In the genomic region with DNA sequence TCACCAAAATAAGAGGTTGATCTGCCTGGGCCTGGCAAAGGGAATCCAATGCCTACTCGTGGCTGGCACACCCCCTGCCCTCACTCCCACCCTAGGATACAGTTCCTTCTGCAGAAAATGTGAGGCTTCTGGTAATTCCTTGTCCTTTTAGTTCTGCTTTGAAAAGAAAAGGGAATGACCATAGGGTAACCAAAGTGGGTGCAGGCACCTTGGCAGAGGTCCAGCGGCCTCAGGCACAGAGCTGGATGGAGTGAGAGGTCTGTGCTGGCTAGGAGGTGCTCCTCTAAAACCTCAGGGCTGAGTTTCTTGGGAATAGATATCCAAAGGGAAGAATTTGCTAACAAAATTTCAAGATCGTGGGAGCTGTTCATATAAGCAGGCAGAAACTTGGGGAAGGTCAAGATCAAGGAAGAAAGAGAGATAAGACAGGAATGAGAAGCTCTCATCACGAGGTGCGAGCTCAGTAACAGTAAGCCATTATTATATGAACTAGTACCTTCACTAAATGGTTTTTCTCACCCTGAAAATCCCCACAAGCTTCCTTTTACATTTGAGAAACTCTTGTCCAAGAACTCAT, we compare ENCODE assay signal across 15 cellular contexts.
DNase-seq lines count a peak whose midpoint lies in the region; ATAC-seq and TF ChIP-seq lines count a peak whose summit lies in the region.
"Had no signal": no experiment of that assay in that cellular context is flagged by ENCODE, and none has a peak within 500 bp of the region (broad histone marks: within the 10 kb centered on the region; RNA-seq: fewer than 3 reads in every experiment).

No MANE protein-coding gene starts in this region.

- H3K27ac ChIP-seq in left ventricle myocardium inferior (replicated peaks) (no peak overlapping the region), thyroid gland (no peak overlapping the region)

- TF ChIP-seq POLR2A in thyroid gland (IDR thresholded peaks at IDR 0.05) = no peak

- no peak overlapping the region for H3K4me3 ChIP-seq in left ventricle myocardium inferior
- no peak overlapping the region for H3K4me3 ChIP-seq in fibroblast of pulmonary artery (replicated peaks; ENCODE audit: low read depth, low read length)
- no peak overlapping the region for H3K4me3 ChIP-seq in thyroid gland (replicated peaks in 1 of 3)
- H3K4me3 ChIP-seq: GM23338 had no signal

- intact Hi-C loops in left ventricle myocardium superior (cut with micrococcal nuclease) = no loop called here
- intact Hi-C loops in left ventricle myocardium inferior (cut with micrococcal nuclease) = no loop called here
- intact Hi-C loops in thyroid gland (cut with DNase I) = no loop called here

- WGBS in thyroid gland, 2 donors = 68 to 72% methylated on average over 5 of the region's 5 CpGs

- TF ChIP-seq CTCF in left ventricle myocardium inferior (IDR thresholded peaks at IDR 0.05; ENCODE audit: borderline replicate concordance) = no peak
- TF ChIP-seq CTCF in fibroblast of pulmonary artery (IDR thresholded peaks at IDR 0.05; ENCODE audit: low read length, missing control alignments) = no peak
- TF ChIP-seq CTCF in thyroid gland (IDR thresholded peaks at IDR 0.05) = no peak

- H3K27me3 ChIP-seq in left ventricle myocardium inferior (ENCODE audit: low read depth) (no peaks in the 10 kb centered on the region), thyroid gland (no peaks in the 10 kb centered on the region)

- ATAC-seq in left ventricle myocardium superior = no peak
- ATAC-seq: GM23338 had no signal

- H3K4me1 ChIP-seq in left ventricle myocardium inferior = no peaks in the 10 kb centered on the region
- H3K4me1 ChIP-seq in thyroid gland = peaks cover 5% of the 10 kb centered on the region in 2 donors

- H3K36me3 ChIP-seq in left ventricle myocardium inferior (no peaks in the 10 kb centered on the region), thyroid gland (no peaks in the 10 kb centered on the region)

- DNase-seq in left ventricle myocardium superior (peak; percentile 24), left ventricle myocardium inferior (no peak), NCI-H69 (lab: John Stamatoyannopoulos, UW) (peak; percentile 9), fibroblast of pulmonary artery (ENCODE audit: low read depth) (peak; percentile 64), thyroid gland (peak; percentile 49 to 56), GOT3 (lab: John Stamatoyannopoulos, UW) (no peak), HT-29 (ENCODE audit: low spot score) (no peak), NCI-H524 treated with DMSO at 0.1 percent for 48 hours (lab: John Stamatoyannopoulos, UW) (no peak)
- DNase-seq: ACHN; CD4-positive, alpha-beta T cell; COR-L47; DND-41; GDM1; H9 had no signal

- H3K9me3 ChIP-seq in left ventricle myocardium inferior (replicated peaks) = no peaks in the 10 kb centered on the region
- no peaks in the 10 kb centered on the region for H3K9me3 ChIP-seq in thyroid gland

Comparison
In these comparisons a context has a peak if more than half of its experiments do, and no peak if none do; other contexts are left out.
1. DNase-seq: peak in left ventricle myocardium superior (single experiment), NCI-H69 (single experiment), fibroblast of pulmonary artery (single experiment) and thyroid gland (2 of 2); none in left ventricle myocardium inferior (single experiment), GOT3 (single experiment), HT-29 (single experiment) and NCI-H524 treated with DMSO at 0.1 percent for 48 hours (single experiment).